In genomic region chr20:3318226-3318884, GRCh38 we compare ENCODE assay signal across 16 cellular contexts.
DNase-seq lines count a peak whose midpoint lies in the region; ATAC-seq, FAIRE-seq and TF ChIP-seq lines count a peak whose summit lies in the region.
"Had no signal": no experiment of that assay in that cellular context is flagged by ENCODE, and none has a peak within 500 bp of the region (broad histone marks: within the 10 kb centered on the region; RNA-seq: fewer than 3 reads in every experiment).

No MANE protein-coding gene starts in this region.

- peaks cover 35% of the 10 kb centered on the region for H3K4me1 ChIP-seq in SJSA1 (replicated peaks)
- H3K4me1 ChIP-seq: BLaER1 had no signal

- no peaks in the 10 kb centered on the region for H3K27me3 ChIP-seq in SJSA1 (replicated peaks)
- H3K27me3 ChIP-seq: BLaER1 had no signal

- H3K4me1 Mint-ChIP-seq in type B pancreatic cell (ENCODE audit: unreplicated experiment), result peaks cover 4% of the 10 kb centered on the region
- H3K4me1 Mint-ChIP-seq in mesothelial cell of epicardium, result peaks cover 3% of the 10 kb centered on the region

- TF ChIP-seq CTCF in type B pancreatic cell (conservative IDR thresholded peaks at IDR 0.05) (no peak), mesothelial cell of epicardium (IDR thresholded peaks at IDR 0.05; ENCODE audit: unreplicated experiment) (no peak)

- peak overlapping the region; percentile 65 for H3K27ac ChIP-seq in SJSA1
- H3K27ac ChIP-seq in epithelial cell of prostate, result peak overlapping the region; percentile 49
- H3K27ac ChIP-seq: BLaER1, RWPE1, SK-N-MC had no signal

- H3K36me3 Mint-ChIP-seq in type B pancreatic cell (peaks cover 13% of the 10 kb centered on the region), mesothelial cell of epicardium (peaks cover 19% of the 10 kb centered on the region)

- H3K27ac Mint-ChIP-seq in type B pancreatic cell (peak overlapping the region; percentile 6), mesothelial cell of epicardium (no peak overlapping the region)

- no peaks in the 10 kb centered on the region for H3K9me3 ChIP-seq in SJSA1 (replicated peaks)
- H3K9me3 ChIP-seq: BLaER1 had no signal

- H3K27me3 Mint-ChIP-seq in type B pancreatic cell, result no peaks in the 10 kb centered on the region
- H3K27me3 Mint-ChIP-seq in mesothelial cell of epicardium (ENCODE audit: low read depth), result no peaks in the 10 kb centered on the region

- FAIRE-seq in frontal cortex (lab: Jason Lieb, UNC), result no peak
- FAIRE-seq: H1 had no signal

- H3K4me3 ChIP-seq in SJSA1, result no peak overlapping the region
- H3K4me3 ChIP-seq: BLaER1, SK-N-MC had no signal

- H3K9me3 Mint-ChIP-seq in type B pancreatic cell, result no peaks in the 10 kb centered on the region
- H3K9me3 Mint-ChIP-seq in mesothelial cell of epicardium, result no peaks in the 10 kb centered on the region

- ATAC-seq in HG02885 (IDR thresholded peaks at IDR 0.05; ENCODE audit: poor library complexity, unreplicated experiment), result no peak

- DNase-seq in ELR (ENCODE audit: low read depth) (peak; percentile 9), SJSA1 (ENCODE audit: low read depth in 1 of 2, low spot score in 2 of 2) (peak; percentile 47 to 82), epithelial cell of prostate (ENCODE audit: low read depth, low spot score) (peak; percentile 46), type B pancreatic cell (ENCODE audit: extremely low spot score, unreplicated experiment) (no peak), frontal cortex (ENCODE audit: low spot score in 2 of 2) (no peak), mesothelial cell of epicardium (ENCODE audit: low spot score in 2 of 2, unreplicated experiment in 2 of 2) (no peak)
- DNase-seq: Kasumi-1, MV-4-11, NCI-H1417 treated with DMSO at 0.1 percent for 48 hours, NCI-H2081, NCI-H524 had no signal

- no peak overlapping the region for H3K4me3 Mint-ChIP-seq in type B pancreatic cell
- H3K4me3 Mint-ChIP-seq in mesothelial cell of epicardium, result no peak overlapping the region

- peaks cover 47% of the 10 kb centered on the region for H3K36me3 ChIP-seq in SJSA1

Comparison
In these comparisons a context has a peak if more than half of its experiments do, and no peak if none do; other contexts are left out.
1. DNase-seq: peak in ELR (single experiment), SJSA1 (2 of 2) and epithelial cell of prostate (single experiment); none in type B pancreatic cell (single experiment), frontal cortex (0 of 2) and mesothelial cell of epicardium (0 of 2).